Comparison of ENCODE assay signal across 17 cellular contexts in genomic region chr3:50454671-50455070, GRCh38. TPM values are rescaled to one million over a fixed set of nuclear protein-coding genes. Genes with fewer than 3 reads are reported as not detected.
DNase-seq lines count a peak whose midpoint lies in the region; ATAC-seq and TF ChIP-seq lines count a peak whose summit lies in the region.
"Had no signal": no experiment of that assay in that cellular context is flagged by ENCODE, and none has a peak within 500 bp of the region (broad histone marks: within the 10 kb centered on the region; RNA-seq: fewer than 3 reads in every experiment).

No MANE protein-coding gene starts in this region.

- H3K27me3 ChIP-seq in GM23338 (ENCODE audit: insufficient read depth), result no peaks in the 10 kb centered on the region

- no peak for TF ChIP-seq CTCF in GM23338 (conservative IDR thresholded peaks at IDR 0.05; ENCODE audit: low read depth in 2 of 2)
- TF ChIP-seq CTCF in brain (conservative IDR thresholded peaks at IDR 0.05), result no peak
- no peak for TF ChIP-seq CTCF in neural crest cell (conservative IDR thresholded peaks at IDR 0.05)

- H3K4me3 ChIP-seq in GM23338, result no peak overlapping the region
- H3K4me3 ChIP-seq: GM12878 had no signal

- peak overlapping the region; percentile 65; the same call in 1 of the 2 replicates for H3K4me2 ChIP-seq in GM23338

- H3K79me2 ChIP-seq in GM23338 (replicated peaks; ENCODE audit: insufficient read depth), result no peaks in the 10 kb centered on the region

- DNase-seq in GM23338 (ENCODE audit: low spot score), result peak; percentile 58
- DNase-seq in iPS DF 19.7 (ENCODE audit: low read depth, low spot score), result peak; percentile 17
- no peak for DNase-seq in neural crest cell (ENCODE audit: low read depth, low spot score)
- DNase-seq in NCI-H128 (lab: John Stamatoyannopoulos, UW; ENCODE audit: unreplicated experiment), result no peak
- no peak for DNase-seq in superior temporal gyrus (ENCODE audit: extremely low spot score)
- DNase-seq in midbrain (lab: John Stamatoyannopoulos, UW), result no peak
- DNase-seq: CD4-positive, alpha-beta memory T cell; DND-41; GDM1; MM.1S; NCI-H1105; NCI-H187 treated with DMSO at 0.1 percent for 48 hours; NCI-H69; SHP77 treated with DMSO at 0.1 percent for 48 hours had no signal

- H3K9me3 Mint-ChIP-seq in GM23338 (no peaks in the 10 kb centered on the region), brain (no peaks in the 10 kb centered on the region), neural crest cell (no peaks in the 10 kb centered on the region)
- H3K9me3 Mint-ChIP-seq: CD4-positive, alpha-beta memory T cell had no signal

- peaks cover 38% of the 10 kb centered on the region for H3K4me1 Mint-ChIP-seq in GM23338
- H3K4me1 Mint-ChIP-seq in brain, result peaks cover 79% of the 10 kb centered on the region
- H3K4me1 Mint-ChIP-seq in neural crest cell, result peaks cover 14% of the 10 kb centered on the region

- peaks cover 19% of the 10 kb centered on the region; the same call in 1 of the 2 replicates for H3K4me1 ChIP-seq in GM23338 (ENCODE audit: insufficient read depth)

- H2AFZ ChIP-seq in GM23338, result no peak overlapping the region

- no peaks in the 10 kb centered on the region for H4K20me1 ChIP-seq in GM23338 (replicated peaks; ENCODE audit: insufficient read depth)

- ATAC-seq in GM23338 (peak; percentile 89), HG03280 (IDR thresholded peaks at IDR 0.05; ENCODE audit: unreplicated experiment) (no peak)
- ATAC-seq: GM12878 had no signal

- H3K27me3 Mint-ChIP-seq in GM23338 (ENCODE audit: insufficient read depth, low read depth, poor library complexity), result peaks cover 13% of the 10 kb centered on the region
- peaks cover 22% of the 10 kb centered on the region for H3K27me3 Mint-ChIP-seq in brain
- H3K27me3 Mint-ChIP-seq in neural crest cell (ENCODE audit: low read depth), result no peaks in the 10 kb centered on the region

- H3K27ac Mint-ChIP-seq in GM23338 (peak overlapping the region; percentile 81), brain (peak overlapping the region in 4 of 5 experiments; percentile 33 to 99 (median 88)), neural crest cell (ENCODE audit: unreplicated experiment) (peak overlapping the region; percentile 62)

- no peaks in the 10 kb centered on the region for H3K36me3 ChIP-seq in GM23338 (ENCODE audit: insufficient read depth)

- no peaks in the 10 kb centered on the region for H3F3A ChIP-seq in GM23338 (replicated peaks; ENCODE audit: low read depth)

- 0 out of 2 replicates have a peak, but pooled peaks cover 3% of the 10 kb centered on the region for H3K9me2 ChIP-seq in GM23338 (ENCODE audit: insufficient read depth)

- no peak overlapping the region for H3K27ac ChIP-seq in GM23338 (ENCODE audit: low read depth)

- H3K36me3 Mint-ChIP-seq in GM23338 (ENCODE audit: low read depth) (no peaks in the 10 kb centered on the region; the same call in 2 of the 3 replicates), brain (no peaks in the 10 kb centered on the region), neural crest cell (ENCODE audit: low read depth) (no peaks in the 10 kb centered on the region)
- H3K36me3 Mint-ChIP-seq: CD4-positive, alpha-beta memory T cell had no signal

- H3K4me3 Mint-ChIP-seq in GM23338 (no peak overlapping the region), brain (peak overlapping the region in 2 of 5 experiments; percentile 49 to 50), neural crest cell (no peak overlapping the region)

TF ChIP-seq in GM23338, 12 proteins besides CTCF, POLR2A, EP300 and RAD21:
- TF ChIP-seq POLR2AphosphoS5 (IDR thresholded peaks at IDR 0.05; ENCODE audit: low read depth) (no peak), JUNB (IDR thresholded peaks at IDR 0.05; ENCODE audit: unreplicated experiment) (no peak), NANOG (IDR thresholded peaks at IDR 0.05; ENCODE audit: borderline replicate concordance) (no peak), ZNF114 (CRISPR knock-in tag; IDR thresholded peaks at IDR 0.05) (no peak)
- TF ChIP-seq, protein P1, sequence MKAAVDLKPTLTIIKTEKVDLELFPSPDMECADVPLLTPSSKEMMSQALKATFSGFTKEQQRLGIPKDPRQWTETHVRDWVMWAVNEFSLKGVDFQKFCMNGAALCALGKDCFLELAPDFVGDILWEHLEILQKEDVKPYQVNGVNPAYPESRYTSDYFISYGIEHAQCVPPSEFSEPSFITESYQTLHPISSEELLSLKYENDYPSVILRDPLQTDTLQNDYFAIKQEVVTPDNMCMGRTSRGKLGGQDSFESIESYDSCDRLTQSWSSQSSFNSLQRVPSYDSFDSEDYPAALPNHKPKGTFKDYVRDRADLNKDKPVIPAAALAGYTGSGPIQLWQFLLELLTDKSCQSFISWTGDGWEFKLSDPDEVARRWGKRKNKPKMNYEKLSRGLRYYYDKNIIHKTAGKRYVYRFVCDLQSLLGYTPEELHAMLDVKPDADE (IDR thresholded peaks at IDR 0.05), result no peak

RNA-seq across cellular contexts. Expression of gene CACNA2D2, which starts 48.8 kb away (rescaled TPM):
- total RNA-seq in GM23338 (2014; rRNA removed; shearing (Covaris generic)), result 10.3 and 11.4 TPM in 2 replicates
- polyA plus RNA-seq in GM23338 (2016; fragmentation: Nextera tagmentation; extraction: Ambion mirVana) (4.7 and 5.4 TPM in 2 replicates), brain (ENCODE audit: insufficient read depth, low read depth, low replicate concordance) (3.0 TPM)
- total RNA-seq in neural crest cell, result 8.7 and 9.3 TPM in 2 replicates

Comparison
In these comparisons a context has a peak if more than half of its experiments do, and no peak if none do; other contexts are left out.
1. DNase-seq: peak in GM23338 (single experiment) and iPS DF 19.7 (single experiment); none in neural crest cell (single experiment), NCI-H128 (single experiment), superior temporal gyrus (single experiment) and midbrain (single experiment).
2. Peak in every context shown above with its lines, with median percentiles within 50 percentile points of each other: H3K27ac Mint-ChIP-seq.